ENCODE assay signal across 23 cellular contexts in the genomic region with DNA sequence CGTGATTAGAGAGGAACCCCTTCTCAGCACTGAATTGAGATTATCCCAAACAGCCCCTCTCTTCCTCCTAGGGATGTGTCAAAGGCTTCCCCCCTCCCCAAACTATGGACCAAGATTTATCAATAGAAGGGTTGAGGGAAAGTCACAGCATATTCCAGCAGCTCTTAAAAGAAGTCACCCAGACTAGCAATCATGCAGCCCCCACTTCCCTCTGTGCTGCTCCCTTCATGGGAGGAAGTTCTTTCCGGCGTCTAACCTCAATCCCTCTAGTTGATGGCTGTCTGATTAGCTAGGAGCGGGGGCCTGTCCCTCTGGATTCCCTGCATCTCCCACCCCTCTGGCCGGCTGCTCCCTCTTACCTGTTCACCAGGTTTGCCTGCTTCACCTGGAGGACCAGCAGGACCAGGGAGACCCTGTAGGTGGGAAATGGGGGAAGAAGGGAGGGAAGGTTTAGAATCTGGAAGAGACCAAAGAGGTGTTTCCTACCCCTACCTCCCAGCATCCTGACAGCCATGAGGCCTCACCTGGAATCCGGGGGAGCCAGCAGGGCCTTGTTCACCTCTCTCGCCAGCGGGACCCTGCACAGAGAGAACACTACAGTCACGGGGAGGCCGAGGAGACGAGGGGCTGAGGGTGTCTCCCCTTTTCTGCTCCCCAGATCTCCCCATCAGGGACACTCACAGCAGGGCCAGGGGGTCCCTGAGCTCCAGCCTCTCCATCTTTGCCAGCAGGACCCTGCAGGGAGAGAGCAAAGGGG. TPM values are rescaled to one million over a fixed set of nuclear protein-coding genes. Genes with fewer than 3 reads are reported as not detected.
DNase-seq lines count a peak whose midpoint lies in the region; ATAC-seq and TF ChIP-seq lines count a peak whose summit lies in the region.
"Had no signal": no experiment of that assay in that cellular context is flagged by ENCODE, and none has a peak within 500 bp of the region (broad histone marks: within the 10 kb centered on the region; RNA-seq: fewer than 3 reads in every experiment).

No MANE protein-coding gene starts in this region.

- H2AFZ ChIP-seq in IMR-90 (replicated peaks; ENCODE audit: low read length, poor library complexity): peak overlapping the region; percentile 66
- H2AFZ ChIP-seq: PC-9 had no signal

- peak overlapping the region; percentile 83 for H4K5ac ChIP-seq in IMR-90 (ENCODE audit: low read depth, low read length)

- H3K4me3 Mint-ChIP-seq in stimulated activated memory B cell treated with anti-CD40 and anti-IgM and Interleukin-4, amounts not matched to agents 10 μg/mL and 1 μg/mL and 100 μg/mL, for 72 hours: no peak overlapping the region
- H3K4me3 Mint-ChIP-seq: activated naive CD4-positive, alpha-beta T cell treated with anti-CD3 and anti-CD28 coated beads for 36 hours; natural killer cell had no signal

- H2BK120ac ChIP-seq in IMR-90 (ENCODE audit: low read depth, low read length): peak overlapping the region; percentile 72

- H3K27ac ChIP-seq in IMR-90 (ENCODE audit: insufficient read depth, low read length): peak overlapping the region; percentile 99
- H3K27ac ChIP-seq: body of pancreas, PC-9, psoas muscle had no signal

- H4K8ac ChIP-seq in IMR-90 (ENCODE audit: low read depth in 2 of 2, low read length in 2 of 2): peak overlapping the region; percentile 65 to 86

- peaks cover 51% of the 10 kb centered on the region for H3K4me1 ChIP-seq in IMR-90 (ENCODE audit: control insufficient read depth, insufficient read depth, low read length)
- H3K4me1 ChIP-seq: body of pancreas, psoas muscle had no signal

- peaks cover 9 to 97% of the 10 kb centered on the region in 2 experiments; a peak in 3 of 4 replicates for H3K79me1 ChIP-seq in IMR-90 (ENCODE audit: low read depth in 1 of 2, low read length in 2 of 2)

- TF ChIP-seq CTCF in BJ (IDR thresholded peaks at IDR 0.05; ENCODE audit: insufficient read depth, low read depth, low read length) (no peak), IMR-90 (conservative IDR thresholded peaks at IDR 0.05; ENCODE audit: low read depth, low read length) (no peak), fibroblast of villous mesenchyme (IDR thresholded peaks at IDR 0.05; ENCODE audit: insufficient read depth, low read depth, low read length) (no peak)

- H2BK15ac ChIP-seq in IMR-90 (ENCODE audit: low read depth, low read length): peak overlapping the region; percentile 30; the same call in 1 of the 3 replicates

- CTCF ChIA-PET in BJ (lab: Yijun Ruan, JAX) (interaction anchor here (1.1 to 1.9 kb wide), 3 partner anchors 11 to 77 kb away, joined by 3 to 5 read pairs (median 3); no protein-coding TSS in a partner anchor), IMR-90 (lab: Yijun Ruan, JAX) (no interaction called here)

- peaks cover 96% of the 10 kb centered on the region for H3K36me3 ChIP-seq in BJ (ENCODE audit: control insufficient read depth, insufficient read depth, low read length)
- H3K36me3 ChIP-seq in IMR-90 (ENCODE audit: control insufficient read depth, insufficient read depth, low read length): peaks cover 99% of the 10 kb centered on the region

- H3K27ac Mint-ChIP-seq in stimulated activated memory B cell treated with anti-CD40 and anti-IgM and Interleukin-4, amounts not matched to agents 10 μg/mL and 1 μg/mL and 100 μg/mL, for 72 hours: peak overlapping the region; percentile 8
- H3K27ac Mint-ChIP-seq: activated naive CD4-positive, alpha-beta T cell treated with anti-CD3 and anti-CD28 coated beads for 36 hours; natural killer cell had no signal

- H2BK5ac ChIP-seq in IMR-90 (ENCODE audit: low read depth, low read length, poor library complexity, severe bottlenecking): peak overlapping the region; percentile 99

- H3K4me3 ChIP-seq in BJ (ENCODE audit: low read depth, low read length): peak overlapping the region; percentile 8; the same call in 1 of the 2 replicates
- H3K4me3 ChIP-seq in IMR-90 (ENCODE audit: insufficient read depth, low read depth, low read length): no peak overlapping the region
- H3K4me3 ChIP-seq in fibroblast of villous mesenchyme (ENCODE audit: low read depth, low read length): peak overlapping the region; percentile 34
- H3K4me3 ChIP-seq: body of pancreas, PC-9, psoas muscle had no signal

- DNase-seq in BJ (ENCODE audit: low read depth) (no peak), IMR-90 (no peak), fibroblast of villous mesenchyme (ENCODE audit: low read depth) (no peak), COR-L47 (lab: John Stamatoyannopoulos, UW) (no peak), NCI-H345 treated with DMSO at 0.1 percent for 48 hours (lab: John Stamatoyannopoulos, UW; ENCODE audit: unreplicated experiment) (no peak), RPMI8226 (no peak)
- DNase-seq: activated naive CD4-positive, alpha-beta T cell treated with anti-CD3 and anti-CD28 coated beads for 36 hours; activated T-cell treated with anti-CD3 and anti-CD28 coated beads for 4 hours; body of pancreas; C1 segment of cervical spinal cord; DMS 273 treated with DMSO at 0.1 percent for 48 hours; head of caudate nucleus; natural killer cell; NCI-H1436 treated with DMSO at 0.1 percent for 48 hours; NCI-H2171 treated with DMSO at 0.1 percent for 48 hours; NCI-H748 treated with DMSO at 0.1 percent for 48 hours; PC-9; psoas muscle; stimulated activated CD4-positive, alpha-beta T cell treated with anti-CD3 and anti-CD28 coated beads, Interleukin-15, amount 100 ng/mL, for 24 hours had no signal

- H2AK9ac ChIP-seq in IMR-90 (replicated peaks; ENCODE audit: low read depth, low read length, poor library complexity): peak overlapping the region; percentile 73

- BruUV-seq in IMR-90 (replicated peaks; lab: Mats Ljungman, UMichigan): no TSS peak

- peak overlapping the region; percentile 93 for H3K18ac ChIP-seq in IMR-90 (ENCODE audit: low read depth, low read length)

- peak overlapping the region; percentile 91 for H3K14ac ChIP-seq in IMR-90 (replicated peaks; ENCODE audit: low read depth, low read length)

- ATAC-seq in IMR-90 (ENCODE audit: low read depth): no peak
- no peak for ATAC-seq in stimulated activated memory B cell treated with anti-CD40 and anti-IgM and Interleukin-4, amounts not matched to agents 10 μg/mL and 1 μg/mL and 100 μg/mL, for 72 hours
- ATAC-seq: body of pancreas, natural killer cell, psoas muscle had no signal

- H3K4ac ChIP-seq in IMR-90 (ENCODE audit: low read depth, low read length): peak overlapping the region; percentile 100

- peaks cover 32% of the 10 kb centered on the region for H3K4me1 Mint-ChIP-seq in stimulated activated memory B cell treated with anti-CD40 and anti-IgM and Interleukin-4, amounts not matched to agents 10 μg/mL and 1 μg/mL and 100 μg/mL, for 72 hours
- H3K4me1 Mint-ChIP-seq: natural killer cell had no signal

- TF ChIP-seq POLR2A in IMR-90 (IDR thresholded peaks at IDR 0.05; ENCODE audit: low read depth, low read length): 0 out of 2 replicates have a peak, but pooled peaks have one; percentile 15

- no peaks in the 10 kb centered on the region for H3K9me3 ChIP-seq in IMR-90 (ENCODE audit: control insufficient read depth, insufficient read depth, low read length)
- H3K9me3 ChIP-seq: body of pancreas, psoas muscle had no signal

- in situ Hi-C loops in IMR-90 (cut with MboI; ENCODE audit: low sequenced_read_pairs): no loop called here

- dilution Hi-C loops in IMR-90 (cut with HindIII; ENCODE audit: low sequenced_read_pairs, unreplicated experiment): no loop called here

- H2BK20ac ChIP-seq in IMR-90 (ENCODE audit: low read depth, low read length): 0 out of 2 replicates have a peak overlapping the region, but pooled peaks have one; percentile 8

- H3K9me3 Mint-ChIP-seq in stimulated activated memory B cell treated with anti-CD40 and anti-IgM and Interleukin-4, amounts not matched to agents 10 μg/mL and 1 μg/mL and 100 μg/mL, for 72 hours: no peaks in the 10 kb centered on the region
- H3K9me3 Mint-ChIP-seq: activated naive CD4-positive, alpha-beta T cell treated with anti-CD3 and anti-CD28 coated beads for 36 hours; natural killer cell had no signal

- TF ChIP-seq RAD21 in IMR-90 (IDR thresholded peaks at IDR 0.05; ENCODE audit: low read length): no peak

- peak overlapping the region; percentile 93 for H2AK5ac ChIP-seq in IMR-90 (ENCODE audit: low read depth, low read length)

- peaks cover 94% of the 10 kb centered on the region for H4K20me1 ChIP-seq in IMR-90 (ENCODE audit: insufficient read depth, low read length)

- H3K9ac ChIP-seq in IMR-90 (ENCODE audit: low read depth, low read length): peak overlapping the region; percentile 58

- H3K56ac ChIP-seq in IMR-90 (ENCODE audit: extremely low read depth, insufficient read depth, low read length): peak overlapping the region; percentile 88

- H3K36me3 Mint-ChIP-seq in stimulated activated memory B cell treated with anti-CD40 and anti-IgM and Interleukin-4, amounts not matched to agents 10 μg/mL and 1 μg/mL and 100 μg/mL, for 72 hours: no peaks in the 10 kb centered on the region
- H3K36me3 Mint-ChIP-seq: natural killer cell had no signal

- H3K23ac ChIP-seq in IMR-90 (ENCODE audit: low read depth, low read length): peak overlapping the region; percentile 91

- H3K4me2 ChIP-seq in IMR-90 (ENCODE audit: low read depth, low read length): no peak overlapping the region
- H3K4me2 ChIP-seq: PC-9 had no signal

- POLR2A ChIA-PET in BJ (lab: Charles Lee): no interaction called here
- POLR2A ChIA-PET in IMR-90 (lab: Charles Lee; ENCODE audit: unreplicated experiment): interaction anchor here (0.9 to 3.6 kb wide), 4 partner anchors 9 to 27 kb away, joined by 3 to 17 read pairs (median 3); partner anchors contain the start of gene COL1A1

- peaks cover 42% of the 10 kb centered on the region for H3K27me3 Mint-ChIP-seq in stimulated activated memory B cell treated with anti-CD40 and anti-IgM and Interleukin-4, amounts not matched to agents 10 μg/mL and 1 μg/mL and 100 μg/mL, for 72 hours

- H4K91ac ChIP-seq in IMR-90 (ENCODE audit: insufficient read depth, low read depth, low read length): peak overlapping the region; percentile 83

- intact Hi-C loops in IMR-90 (cut with micrococcal nuclease): no loop called here

- H3K27me3 ChIP-seq in BJ (ENCODE audit: control insufficient read depth, insufficient read depth, low read length) (no peaks in the 10 kb centered on the region), IMR-90 (ENCODE audit: control insufficient read depth, insufficient read depth, low read length) (no peaks in the 10 kb centered on the region)
- H3K27me3 ChIP-seq: body of pancreas had no signal

- H3K9me1 ChIP-seq in IMR-90 (ENCODE audit: insufficient read depth, low read length): 0 out of 2 replicates have a peak, but pooled peaks cover under 1% of the 10 kb centered on the region

- WGBS in IMR-90 (ENCODE audit: extremely low coverage in 2 of 2, insufficient read length in 1 of 2), 2 experiments: 80% methylated on average over 1 of the region's 11 CpGs; no CpG with 5 or more reads in 1 of the 2 experiments

RNA-seq across cellular contexts. Expression of gene COL1A1, which starts 9.1 kb away (rescaled TPM):
- polyA plus RNA-seq in BJ (2011; rRNA removed) (1,679 and 2,161 TPM in 2 replicates), IMR-90 (2012; rRNA removed) (4,117 and 4,350 TPM in 2 replicates)
- polyA minus RNA-seq in BJ (2011; rRNA and poly(A)+ RNA removed): 4,131 and 5,702 TPM in 2 replicates
- total RNA-seq in IMR-90 (2012; rRNA removed) (1,825 and 2,180 TPM in 2 replicates), fibroblast of villous mesenchyme (2,749 and 5,894 TPM in 2 replicates)
- polyA plus RNA-seq in IMR-90 (2012; cell fraction: cytosol; rRNA removed): 6,648 and 7,973 TPM in 2 replicates
- 7,018 and 18,611 TPM in 2 replicates for polyA plus RNA-seq in IMR-90 (2012; cell fraction: nucleus; rRNA removed; ENCODE audit: low replicate concordance)

RNA-seq across cellular contexts. Expression of gene SGCA, which starts 26.5 kb away (rescaled TPM):
- polyA plus RNA-seq in BJ (2011; rRNA removed) (0.09 and 0.40 TPM in 2 replicates), IMR-90 (2012; rRNA removed) (0.19 and 0.55 TPM in 2 replicates)
- polyA minus RNA-seq in BJ (2011; rRNA and poly(A)+ RNA removed): not detected in 2 replicates
- total RNA-seq in IMR-90 (2012; rRNA removed) (not detected in 2 replicates), fibroblast of villous mesenchyme (0.32 TPM in 1 of 2 replicates, not detected in the other)
- polyA plus RNA-seq in IMR-90 (2012; cell fraction: cytosol; rRNA removed): 0.36 and 0.43 TPM in 2 replicates
- polyA plus RNA-seq in IMR-90 (2012; cell fraction: nucleus; rRNA removed; ENCODE audit: low replicate concordance): 0.34 TPM in 1 of 2 replicates, not detected in the other
- total RNA-seq: dermis microvascular lymphatic vessel endothelial cell, HT1080, lung microvascular endothelial cell, natural killer cell, PC-9 had no signal

RNA-seq across cellular contexts. Expression of gene PPP1R9B, which starts 41.8 kb away (rescaled TPM):
- 17.2 and 19.3 TPM in 2 replicates for polyA plus RNA-seq in BJ (2011; rRNA removed)
- 27.3 and 31.6 TPM in 2 replicates for polyA minus RNA-seq in BJ (2011; rRNA and poly(A)+ RNA removed)
- total RNA-seq in IMR-90 (2012; rRNA removed): 28.0 and 38.6 TPM in 2 replicates
- 23.0 and 25.8 TPM in 2 replicates for polyA plus RNA-seq in IMR-90 (2012; rRNA removed)
- polyA plus RNA-seq in IMR-90 (2012; cell fraction: cytosol; rRNA removed): 16.2 and 19.3 TPM in 2 replicates
- polyA plus RNA-seq in IMR-90 (2012; cell fraction: nucleus; rRNA removed; ENCODE audit: low replicate concordance): 42.2 and 55.1 TPM in 2 replicates
- 38.7 and 47.1 TPM in 2 replicates for total RNA-seq in fibroblast of villous mesenchyme
